Comparison of ENCODE assay signal across 10 cellular contexts in the genomic region with DNA sequence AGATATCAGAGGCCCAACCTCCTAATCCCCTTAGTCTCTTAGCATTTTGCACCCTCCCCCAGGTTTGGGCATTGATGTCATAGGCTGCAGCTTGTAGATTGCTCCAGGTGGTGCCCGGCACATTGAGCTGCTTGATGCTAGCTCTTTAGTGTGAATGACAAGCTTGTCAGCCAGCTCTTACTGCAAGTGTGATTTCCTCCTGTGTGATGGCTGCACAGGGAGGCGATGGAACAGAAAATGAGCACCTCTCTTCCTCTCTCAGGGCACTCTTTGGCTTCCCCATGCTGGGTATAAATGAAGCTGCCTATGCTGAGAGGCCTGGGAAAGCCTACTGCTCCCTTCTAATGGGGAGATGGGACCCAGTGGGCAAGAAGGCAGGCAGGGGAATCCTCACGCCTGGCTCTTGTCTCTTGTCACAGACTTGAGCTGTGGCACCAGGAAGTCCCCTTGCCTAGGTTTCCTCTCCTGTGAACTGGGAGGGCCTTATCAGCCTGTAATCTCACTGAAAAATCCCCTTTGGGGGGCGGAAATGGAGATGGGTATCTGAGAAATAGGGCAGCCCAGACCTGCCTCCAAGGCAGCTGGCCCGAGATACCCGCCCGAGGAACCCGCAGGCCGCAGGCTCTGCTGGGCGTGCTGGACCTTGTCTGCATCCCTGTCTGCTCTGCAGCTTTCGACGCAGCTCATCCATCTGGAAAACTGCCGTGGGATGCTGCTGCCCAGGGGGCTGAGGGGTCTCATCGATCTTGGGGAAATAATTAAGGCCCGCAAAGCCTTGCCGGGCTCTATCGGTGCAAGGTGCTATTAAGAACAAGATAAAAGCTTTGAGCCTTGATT.
DNase-seq lines count a peak whose midpoint lies in the region; ATAC-seq lines count a peak whose summit lies in the region.
"Had no signal": no experiment of that assay in that cellular context is flagged by ENCODE, and none has a peak within 500 bp of the region (broad histone marks: within the 10 kb centered on the region; RNA-seq: fewer than 3 reads in every experiment).

No MANE protein-coding gene starts in this region.

- H3K4me1 Mint-ChIP-seq in CD8-positive, alpha-beta memory T cell, result peaks cover 28 to 51% (median 41%) of the 10 kb centered on the region in 3 donors
- peaks cover 33 to 39% of the 10 kb centered on the region in 2 donors for H3K4me1 Mint-ChIP-seq in natural killer cell treated with Interleukin-12 subunit alpha and Interleukin-12 subunit beta and Interleukin-15 and Interleukin-18, amount 100 ng/mL, for 72 hours (ENCODE audit: low read depth in 2 of 2)

- no peaks in the 10 kb centered on the region for H3K27me3 ChIP-seq in CD8-positive, alpha-beta memory T cell (ENCODE audit: insufficient read depth, low read length, poor library complexity, severe bottlenecking)
- H3K27me3 ChIP-seq in MG63, result no peaks in the 10 kb centered on the region

- peak overlapping the region in 6 of 7 donors; percentile 45 to 75 (median 63) for H3K4me3 Mint-ChIP-seq in CD8-positive, alpha-beta memory T cell
- H3K4me3 Mint-ChIP-seq in natural killer cell treated with Interleukin-12 subunit alpha and Interleukin-12 subunit beta and Interleukin-15 and Interleukin-18, amount 100 ng/mL, for 72 hours, result peak overlapping the region; percentile 63

- H3K4me3 ChIP-seq in CD8-positive, alpha-beta memory T cell (ENCODE audit: low read length), result no peak overlapping the region
- H3K4me3 ChIP-seq in MG63, result no peak overlapping the region
- H3K4me3 ChIP-seq: K562, lung had no signal

- POLR2A ChIA-PET in CD8-positive, alpha-beta memory T cell (lab: Charles Lee), result interaction anchor here (0.6 to 1.5 kb wide), 6 partner anchors 24 to 163 kb away, joined by 3 to 5 read pairs (median 4); no protein-coding TSS in a partner anchor

- peak overlapping the region; percentile 27 for H3K27ac ChIP-seq in CD8-positive, alpha-beta memory T cell (ENCODE audit: low read depth, low read length)

- no peaks in the 10 kb centered on the region for H3K36me3 ChIP-seq in CD8-positive, alpha-beta memory T cell (ENCODE audit: insufficient read depth, low read length)
- H3K36me3 ChIP-seq in MG63, result no peaks in the 10 kb centered on the region

- H3K4me1 ChIP-seq in CD8-positive, alpha-beta memory T cell (ENCODE audit: insufficient read depth, low read length), result peaks cover 28% of the 10 kb centered on the region

- no peaks in the 10 kb centered on the region for H3K36me3 Mint-ChIP-seq in CD8-positive, alpha-beta memory T cell
- no peaks in the 10 kb centered on the region for H3K36me3 Mint-ChIP-seq in natural killer cell treated with Interleukin-12 subunit alpha and Interleukin-12 subunit beta and Interleukin-15 and Interleukin-18, amount 100 ng/mL, for 72 hours

- no peaks in the 10 kb centered on the region for H3K9me3 Mint-ChIP-seq in CD8-positive, alpha-beta memory T cell
- no peaks in the 10 kb centered on the region for H3K9me3 Mint-ChIP-seq in natural killer cell treated with Interleukin-12 subunit alpha and Interleukin-12 subunit beta and Interleukin-15 and Interleukin-18, amount 100 ng/mL, for 72 hours

- H3K27ac Mint-ChIP-seq in CD8-positive, alpha-beta memory T cell, result peak overlapping the region; percentile 82 to 100 (median 98)
- H3K27ac Mint-ChIP-seq in natural killer cell treated with Interleukin-12 subunit alpha and Interleukin-12 subunit beta and Interleukin-15 and Interleukin-18, amount 100 ng/mL, for 72 hours, result peak overlapping the region; percentile 85 to 88

- no peaks in the 10 kb centered on the region for H3K9me3 ChIP-seq in CD8-positive, alpha-beta memory T cell (ENCODE audit: low read length)
- H3K9me3 ChIP-seq in MG63, result no peaks in the 10 kb centered on the region

- peak; percentile 46 for ATAC-seq in HG03442 (IDR thresholded peaks at IDR 0.05; ENCODE audit: unreplicated experiment)
- peak; percentile 84 to 88 for ATAC-seq in natural killer cell treated with Interleukin-12 subunit alpha and Interleukin-12 subunit beta and Interleukin-15 and Interleukin-18, amount 100 ng/mL, for 72 hours
- no peak for ATAC-seq in HG02642 (IDR thresholded peaks at IDR 0.05; ENCODE audit: poor library complexity, unreplicated experiment)
- ATAC-seq in GM18517 (IDR thresholded peaks at IDR 0.05; ENCODE audit: unreplicated experiment), result no peak
- ATAC-seq: K562 had no signal

- no peaks in the 10 kb centered on the region for H3K27me3 Mint-ChIP-seq in CD8-positive, alpha-beta memory T cell
- H3K27me3 Mint-ChIP-seq in natural killer cell treated with Interleukin-12 subunit alpha and Interleukin-12 subunit beta and Interleukin-15 and Interleukin-18, amount 100 ng/mL, for 72 hours, result peaks cover 0 to 6% of the 10 kb centered on the region in 2 donors

- CTCF ChIA-PET in CD8-positive, alpha-beta memory T cell (lab: Charles Lee), result interaction anchor here (0.7 to 1.2 kb wide), 5 partner anchors 22 to 367 kb away, joined by 3 to 6 read pairs (median 3); no protein-coding TSS in a partner anchor

- peak; percentile 53 to 77 (median 69) for DNase-seq in CD8-positive, alpha-beta memory T cell
- DNase-seq in activated T-cell treated with anti-CD3 and anti-CD28 coated beads for 24 hours (ENCODE audit: low read depth), result peak; percentile 24
- peak; percentile 78 for DNase-seq in natural killer cell treated with Interleukin-12 subunit alpha and Interleukin-12 subunit beta and Interleukin-15 and Interleukin-18, amount 100 ng/mL, for 72 hours (ENCODE audit: low spot score)
- no peak for DNase-seq in dermis blood vessel endothelial cell
- no peak for DNase-seq in MG63

Comparison
In these comparisons a context has a peak if more than half of its experiments do, and no peak if none do; other contexts are left out.
1. DNase-seq: peak in CD8-positive, alpha-beta memory T cell (5 of 5), activated T-cell treated with anti-CD3 and anti-CD28 coated beads for 24 hours (single experiment) and natural killer cell treated with Interleukin-12 subunit alpha and Interleukin-12 subunit beta and Interleukin-15 and Interleukin-18, amount 100 ng/mL, for 72 hours (single experiment); none in dermis blood vessel endothelial cell (single experiment) and MG63 (single experiment).
2. ATAC-seq: peak in HG03442 (single experiment) and natural killer cell treated with Interleukin-12 subunit alpha and Interleukin-12 subunit beta and Interleukin-15 and Interleukin-18, amount 100 ng/mL, for 72 hours (2 of 2); none in HG02642 (single experiment) and GM18517 (single experiment).